ENCODE assay signal across 30 cellular contexts in genomic region chr14:90179809-90180779, GRCh38.
"Had no signal": no experiment of that assay in that cellular context is flagged by ENCODE, and none has a peak within 500 bp of the region (broad histone marks: within the 10 kb centered on the region; RNA-seq: fewer than 3 reads in every experiment).

No MANE protein-coding gene starts in this region.

- ATAC-seq: activated CD8-positive, alpha-beta T cell treated with anti-CD3 and anti-CD28 coated beads for 36 hours; activated naive CD8-positive, alpha-beta T cell treated with anti-CD3 and anti-CD28 coated beads, Interleukin-2, amount 50 U/mL, for 24 hours; activated T-cell treated with anti-CD3 and anti-CD28 coated beads, Interleukin-2, amount 50 U/mL, for 4 hours; activated T-helper 17 cell treated with anti-CD3 and anti-CD28 coated beads, Interleukin-2, amount 50 U/mL, for 72 hours; gastrocnemius medialis; natural killer cell; T-helper 17 cell had no signal

- H3K27me3 ChIP-seq: colonic mucosa, gastrocnemius medialis, neural progenitor cell, right lobe of liver, upper lobe of left lung, vagina had no signal

- H3K4me1 Mint-ChIP-seq: activated CD4-positive, alpha-beta T cell treated with anti-CD3 and anti-CD28 coated beads, Interleukin-2, amount 10 ng/mL, durations not matched to agents 24 days and 14 days; activated naive CD8-positive, alpha-beta T cell treated with anti-CD3 and anti-CD28 coated beads, Interleukin-2, amount 50 U/mL, for 24 hours; activated T-helper 17 cell treated with anti-CD3 and anti-CD28 coated beads, Interleukin-2, amount 50 U/mL, for 72 hours; immature natural killer cell; natural killer cell; neural progenitor cell; T-helper 17 cell had no signal

- H3K4me1 ChIP-seq: colonic mucosa, esophagus squamous epithelium, gastrocnemius medialis, right lobe of liver, upper lobe of left lung, vagina had no signal

- H3K36me3 ChIP-seq: colonic mucosa, esophagus squamous epithelium, gastrocnemius medialis, neural progenitor cell, right lobe of liver, thoracic aorta, upper lobe of left lung, vagina had no signal

- H3K4me3 ChIP-seq: colonic mucosa, esophagus squamous epithelium, gastrocnemius medialis, lung, neural progenitor cell, right lobe of liver, thoracic aorta, upper lobe of left lung, vagina had no signal

- H3K9me3 ChIP-seq: colonic mucosa, esophagus squamous epithelium, gastrocnemius medialis, right lobe of liver, thoracic aorta, upper lobe of left lung, vagina had no signal

- H3K4me3 Mint-ChIP-seq: activated CD4-positive, alpha-beta T cell treated with anti-CD3 and anti-CD28 coated beads, Interleukin-2, amount 10 ng/mL, durations not matched to agents 24 days and 14 days; activated CD8-positive, alpha-beta T cell treated with anti-CD3 and anti-CD28 coated beads for 36 hours; activated naive CD8-positive, alpha-beta T cell treated with anti-CD3 and anti-CD28 coated beads, Interleukin-2, amount 50 U/mL, for 24 hours; activated T-cell treated with anti-CD3 and anti-CD28 coated beads, Interleukin-2, amount 50 U/mL, for 4 hours; activated T-helper 17 cell treated with anti-CD3 and anti-CD28 coated beads, Interleukin-2, amount 50 U/mL, for 72 hours; immature natural killer cell; natural killer cell; neural progenitor cell; stimulated activated naive CD8-positive, alpha-beta T cell treated with anti-CD3 and anti-CD28 coated beads, Interleukin-15, Interleukin-2, amounts not matched to agents 100 ng/mL and 50 ng/mL, for 24 hours; T-helper 17 cell had no signal

- H3K36me3 Mint-ChIP-seq: immature natural killer cell, natural killer cell, neural progenitor cell had no signal

- H3K27ac ChIP-seq: colonic mucosa, epithelial cell of prostate, esophagus squamous epithelium, gastrocnemius medialis, neural progenitor cell, right lobe of liver, thoracic aorta, upper lobe of left lung, vagina had no signal

- DNase-seq: activated CD4-positive, alpha-beta T cell treated with anti-CD3 and anti-CD28 coated beads, Interleukin-2, amount 10 ng/mL, durations not matched to agents 24 days and 14 days; activated CD4-positive, CD25-positive, alpha-beta regulatory T cell treated with anti-CD3 and anti-CD28 coated beads, Interleukin-2, amount 50 U/mL, for 72 hours; activated CD8-positive, alpha-beta T cell treated with anti-CD3 and anti-CD28 coated beads for 36 hours; activated gamma-delta T cell treated with Interleukin-2 at 50 U/mL for 16 hours; activated naive CD4-positive, alpha-beta T cell treated with anti-CD3 and anti-CD28 coated beads, Interleukin-2, amount 50 U/mL, for 16 hours; activated naive CD8-positive, alpha-beta T cell treated with anti-CD3 and anti-CD28 coated beads, Interleukin-2, amount 50 U/mL, for 24 hours; activated T-cell treated with anti-CD3 and anti-CD28 coated beads, Interleukin-2, amount 50 U/mL, for 4 hours; colonic mucosa; effector CD8-positive, alpha-beta T cell; esophagus squamous epithelium; gastrocnemius medialis; glutamatergic neuron; immature natural killer cell; kidney; mesendoderm; natural killer cell; occipital lobe; right lobe of liver; stimulated activated CD4-positive, alpha-beta T cell treated with anti-CD3 and anti-CD28 coated beads, Interleukin-12 subunit alpha, Interleukin-12 subunit beta, amount 100 ng/mL, for 4 hours; stimulated activated CD4-positive, alpha-beta T cell treated with anti-CD3 and anti-CD28 coated beads, Interleukin-4, amount 100 ng/mL, for 1 hour; T-helper 17 cell; T1000; upper lobe of left lung had no signal

- H3K9me3 Mint-ChIP-seq: activated CD4-positive, alpha-beta T cell treated with anti-CD3 and anti-CD28 coated beads, Interleukin-2, amount 10 ng/mL, durations not matched to agents 24 days and 14 days; activated CD8-positive, alpha-beta T cell treated with anti-CD3 and anti-CD28 coated beads for 36 hours; activated naive CD8-positive, alpha-beta T cell treated with anti-CD3 and anti-CD28 coated beads, Interleukin-2, amount 50 U/mL, for 24 hours; activated T-cell treated with anti-CD3 and anti-CD28 coated beads, Interleukin-2, amount 50 U/mL, for 4 hours; activated T-helper 17 cell treated with anti-CD3 and anti-CD28 coated beads, Interleukin-2, amount 50 U/mL, for 72 hours; immature natural killer cell; natural killer cell; stimulated activated naive CD8-positive, alpha-beta T cell treated with anti-CD3 and anti-CD28 coated beads, Interleukin-15, Interleukin-2, amounts not matched to agents 100 ng/mL and 50 ng/mL, for 24 hours had no signal

- H3K27ac Mint-ChIP-seq: activated CD4-positive, alpha-beta T cell treated with anti-CD3 and anti-CD28 coated beads, Interleukin-2, amount 10 ng/mL, durations not matched to agents 24 days and 14 days; activated CD8-positive, alpha-beta T cell treated with anti-CD3 and anti-CD28 coated beads for 36 hours; activated naive CD8-positive, alpha-beta T cell treated with anti-CD3 and anti-CD28 coated beads, Interleukin-2, amount 50 U/mL, for 24 hours; activated T-helper 17 cell treated with anti-CD3 and anti-CD28 coated beads, Interleukin-2, amount 50 U/mL, for 72 hours; immature natural killer cell; natural killer cell; neural progenitor cell; stimulated activated naive CD8-positive, alpha-beta T cell treated with anti-CD3 and anti-CD28 coated beads, Interleukin-15, Interleukin-2, amounts not matched to agents 100 ng/mL and 50 ng/mL, for 24 hours; T-helper 17 cell had no signal
